8 cellular contexts compared by ENCODE assay signal in genomic region chr1:19260211-19261138, GRCh38. TPM values are rescaled to one million over a fixed set of nuclear protein-coding genes. Genes with fewer than 3 reads are reported as not detected.
DNase-seq lines count a peak whose midpoint lies in the region; ATAC-seq, FAIRE-seq and TF ChIP-seq lines count a peak whose summit lies in the region.

No MANE protein-coding gene starts in this region.

- DNase-seq in BJ (ENCODE audit: low read depth) = peak; percentile 75
- DNase-seq in HPDE6-E6E7 (ENCODE audit: extremely low spot score) = peak; percentile 90
- no peak for DNase-seq in WTC11 (ENCODE audit: low spot score)
- DNase-seq in HepG2 (ENCODE audit: low spot score) = no peak
- no peak for DNase-seq in activated CD8-positive, alpha-beta T cell treated with anti-CD3 and anti-CD28 coated beads, Interleukin-2, amount 10 ng/mL, durations not matched to agents 7 days and 5 days
- DNase-seq in pons (ENCODE audit: low spot score) = no peak
- DNase-seq in activated T-cell treated with anti-CD3 and anti-CD28 coated beads, Interleukin-2, amount 50 U/mL, for 4 hours = no peak

- no peak for TF ChIP-seq CTCF in BJ (IDR thresholded peaks at IDR 0.05; ENCODE audit: insufficient read depth, low read depth, low read length)
- TF ChIP-seq CTCF in WTC11 (IDR thresholded peaks at IDR 0.05) = no peak
- no peak for TF ChIP-seq CTCF in HepG2 (CRISPR knock-in tag; IDR thresholded peaks at IDR 0.05)

- FAIRE-seq in HepG2 (lab: Jason Lieb, UNC) = no peak

- ATAC-seq in WTC11 (peak; percentile 8; the same call in 1 of the 2 replicates), HepG2 (peak; percentile 7; the same call in 2 of the 3 replicates), HG03520 (IDR thresholded peaks at IDR 0.05; ENCODE audit: unreplicated experiment) (no peak)
- ATAC-seq in activated CD8-positive, alpha-beta T cell treated with anti-CD3 and anti-CD28 coated beads, Interleukin-2, amount 10 ng/mL, durations not matched to agents 7 days and 5 days = no peak
- no peak for ATAC-seq in activated T-cell treated with anti-CD3 and anti-CD28 coated beads, Interleukin-2, amount 50 U/mL, for 4 hours

- POLR2A ChIA-PET in BJ (lab: Charles Lee) (interaction anchor here (0.7 kb wide), 1 partner anchor 131 kb away, joined by 4 read pairs; no protein-coding TSS in a partner anchor), WTC11 (lab: Charles Lee) (interaction anchor here (0.7 to 1.2 kb wide), 2 partner anchors 19 to 57 kb away, joined by 3 to 4 read pairs; no protein-coding TSS in a partner anchor), HepG2 (lab: Yijun Ruan, JAX) (interaction anchor here (1.2 to 3.7 kb wide), 2 partner anchors 9 to 52 kb away, joined by 3 to 14 read pairs; partner anchors contain the start of genes EMC1, MRTO4 and SLC66A1)
- POLR2A ChIA-PET in activated CD8-positive, alpha-beta T cell treated with anti-CD3 and anti-CD28 coated beads, Interleukin-2, amount 10 ng/mL, durations not matched to agents 7 days and 5 days (lab: Charles Lee) = interaction anchor here (1.0 kb wide), 1 partner anchor 9 kb away, joined by 3 read pairs; the partner anchor contains the start of genes EMC1 and MRTO4

- H3K36me3 Mint-ChIP-seq in WTC11 = peaks cover 41% of the 10 kb centered on the region
- H3K36me3 Mint-ChIP-seq in activated CD8-positive, alpha-beta T cell treated with anti-CD3 and anti-CD28 coated beads, Interleukin-2, amount 10 ng/mL, durations not matched to agents 7 days and 5 days (ENCODE audit: low read depth) = peaks cover 19% of the 10 kb centered on the region
- H3K36me3 Mint-ChIP-seq in activated T-cell treated with anti-CD3 and anti-CD28 coated beads, Interleukin-2, amount 50 U/mL, for 4 hours (ENCODE audit: insufficient read depth) = peaks cover 15% of the 10 kb centered on the region

- H3K36me3 ChIP-seq in BJ (ENCODE audit: control insufficient read depth, insufficient read depth, low read length) (peaks cover 29% of the 10 kb centered on the region), HepG2 (replicated peaks in 1 of 2; ENCODE audit: control insufficient read depth in 1 of 2, insufficient read depth in 2 of 2, low read length in 2 of 2) (peaks cover 26 to 49% of the 10 kb centered on the region in 2 experiments)

- no peaks in the 10 kb centered on the region for H3K4me1 Mint-ChIP-seq in WTC11
- H3K4me1 Mint-ChIP-seq in activated CD8-positive, alpha-beta T cell treated with anti-CD3 and anti-CD28 coated beads, Interleukin-2, amount 10 ng/mL, durations not matched to agents 7 days and 5 days (ENCODE audit: low read depth) = no peaks in the 10 kb centered on the region
- peaks cover 10% of the 10 kb centered on the region for H3K4me1 Mint-ChIP-seq in activated T-cell treated with anti-CD3 and anti-CD28 coated beads, Interleukin-2, amount 50 U/mL, for 4 hours (ENCODE audit: low read depth)

- TF ChIP-seq RAD21 in HepG2 (CRISPR knock-in tag; IDR thresholded peaks at IDR 0.05) = no peak

- H3K9ac ChIP-seq in HepG2 (ENCODE audit: insufficient read depth, low read depth, low read length) = no peak overlapping the region

- intact Hi-C loops in HepG2 (cut with micrococcal nuclease; ENCODE audit: unreplicated experiment) = no loop called here

- no peaks in the 10 kb centered on the region for H3K27me3 ChIP-seq in BJ (ENCODE audit: control insufficient read depth, insufficient read depth, low read length)
- no peaks in the 10 kb centered on the region; a peak in 1 of 5 replicates for H3K27me3 ChIP-seq in HepG2 (ENCODE audit: control insufficient read depth in 1 of 2, insufficient read depth in 2 of 2, low read length in 2 of 2)

- H3K4me3 ChIP-seq in BJ (ENCODE audit: low read depth, low read length) (no peak overlapping the region), HepG2 (replicated peaks in 1 of 3; ENCODE audit: insufficient read depth in 1 of 3, low read depth in 2 of 3, low read length in 3 of 3) (no peak overlapping the region)

- H4K20me1 ChIP-seq in HepG2 (ENCODE audit: insufficient read depth, low read length) = no peaks in the 10 kb centered on the region

- BruUV-seq in HepG2 (replicated peaks; lab: Mats Ljungman, UMichigan) = no TSS peak

- H3K4me3 Mint-ChIP-seq in WTC11 = no peak overlapping the region
- no peak overlapping the region for H3K4me3 Mint-ChIP-seq in activated CD8-positive, alpha-beta T cell treated with anti-CD3 and anti-CD28 coated beads, Interleukin-2, amount 10 ng/mL, durations not matched to agents 7 days and 5 days
- no peak overlapping the region for H3K4me3 Mint-ChIP-seq in activated T-cell treated with anti-CD3 and anti-CD28 coated beads, Interleukin-2, amount 50 U/mL, for 4 hours

- in situ Hi-C loops in HepG2 (cut with HindIII; ENCODE audit: extremely low pct_ligation_motif_present, low pct_unique_long_range_greater_than_20kb) = no loop called here

- no peak overlapping the region for H3K4me2 ChIP-seq in HepG2 (ENCODE audit: low read depth, low read length)

- TF ChIP-seq POLR2A in HepG2 (IDR thresholded peaks at IDR 0.05; ENCODE audit: insufficient read depth in 1 of 2, low read depth in 2 of 2, low read length in 2 of 2) = peak in 1 of 2 experiments; percentile 36; a peak in 2 of 4 replicates

- no peaks in the 10 kb centered on the region for H3K9me3 Mint-ChIP-seq in WTC11
- no peaks in the 10 kb centered on the region for H3K9me3 Mint-ChIP-seq in activated CD8-positive, alpha-beta T cell treated with anti-CD3 and anti-CD28 coated beads, Interleukin-2, amount 10 ng/mL, durations not matched to agents 7 days and 5 days (ENCODE audit: insufficient read depth)
- no peaks in the 10 kb centered on the region for H3K9me3 Mint-ChIP-seq in activated T-cell treated with anti-CD3 and anti-CD28 coated beads, Interleukin-2, amount 50 U/mL, for 4 hours

- peaks cover 2% of the 10 kb centered on the region for H3K79me2 ChIP-seq in HepG2 (ENCODE audit: insufficient read depth, low read length)

- TF ChIP-seq EP300 in HepG2 (IDR thresholded peaks at IDR 0.05; ENCODE audit: low read depth in 2 of 2, low read length in 2 of 2) (no peak), HepG2 (CRISPR knock-in tag; IDR thresholded peaks at IDR 0.05; ENCODE audit: borderline replicate concordance) (no peak)

- no peak overlapping the region for H2AFZ ChIP-seq in HepG2 (ENCODE audit: low read length)

- CTCF ChIA-PET in BJ (lab: Yijun Ruan, JAX) = interaction anchor here (0.5 to 1.6 kb wide), 3 partner anchors 50 to 391 kb away, joined by 3 to 5 read pairs (median 4); no protein-coding TSS in a partner anchor
- CTCF ChIA-PET in WTC11 (lab: Charles Lee) = interaction anchor here (0.9 to 1.5 kb wide), 4 partner anchors 9 to 401 kb away, joined by 3 to 4 read pairs (median 4); no protein-coding TSS in a partner anchor
- CTCF ChIA-PET in HepG2 (lab: Yijun Ruan, JAX; ENCODE audit: low intra/inter-chr PET ratio, low total read pairs) = no interaction called here
- CTCF ChIA-PET in activated CD8-positive, alpha-beta T cell treated with anti-CD3 and anti-CD28 coated beads, Interleukin-2, amount 10 ng/mL, durations not matched to agents 7 days and 5 days (lab: Charles Lee) = no interaction called here

- no peaks in the 10 kb centered on the region; the same call in none of the 2 replicates for H3K27me3 Mint-ChIP-seq in WTC11 (ENCODE audit: low read depth)
- no peaks in the 10 kb centered on the region for H3K27me3 Mint-ChIP-seq in activated CD8-positive, alpha-beta T cell treated with anti-CD3 and anti-CD28 coated beads, Interleukin-2, amount 10 ng/mL, durations not matched to agents 7 days and 5 days (ENCODE audit: low read depth)
- no peaks in the 10 kb centered on the region for H3K27me3 Mint-ChIP-seq in activated T-cell treated with anti-CD3 and anti-CD28 coated beads, Interleukin-2, amount 50 U/mL, for 4 hours (ENCODE audit: low read depth)

- WGBS in HepG2 (ENCODE audit: low lambda C conversion rate) = 92% methylated on average over 20 of the region's 21 CpGs

- peaks cover 11% of the 10 kb centered on the region; the same call in 1 of the 2 replicates for H3K4me1 ChIP-seq in HepG2 (ENCODE audit: insufficient read depth, low read length)

- no peaks in the 10 kb centered on the region for H3K9me3 ChIP-seq in HepG2 (ENCODE audit: low read length)

- H3K27ac ChIP-seq in HepG2 (ENCODE audit: extremely low read length, insufficient read depth, low read length) = no peak overlapping the region

- peak overlapping the region; percentile 68 for H3K27ac Mint-ChIP-seq in WTC11
- H3K27ac Mint-ChIP-seq in activated CD8-positive, alpha-beta T cell treated with anti-CD3 and anti-CD28 coated beads, Interleukin-2, amount 10 ng/mL, durations not matched to agents 7 days and 5 days = no peak overlapping the region

RNA-seq across cellular contexts. Expression of gene MRTO4, which starts 8.9 kb away (rescaled TPM):
- 31.4 and 37.5 TPM in 2 replicates for polyA plus RNA-seq in BJ (2011; rRNA removed)
- 16.0 and 26.2 TPM in 2 replicates for polyA minus RNA-seq in BJ (2011; rRNA and poly(A)+ RNA removed)
- 40.9 to 54.6 TPM (median 43.0 TPM) in 3 replicates for total RNA-seq in WTC11 (2021)
- total RNA-seq in HepG2 (2016; rRNA removed; fragmentation: Illumina TruSeq; extraction: Trizol) = 59.2 and 63.3 TPM in 2 replicates
- 13.9 and 15.0 TPM in 2 replicates for total RNA-seq in HepG2 (2016; cell fraction: cytosol; rRNA removed; fragmentation: Illumina TruSeq; extraction: Trizol; ENCODE audit: low read depth)
- total RNA-seq in HepG2 (2016; cell fraction: insoluble cytoplasmic fraction; rRNA removed; fragmentation: Illumina TruSeq; extraction: Trizol) = 60.4 and 64.9 TPM in 2 replicates
- 28.3 and 30.7 TPM in 2 replicates for total RNA-seq in HepG2 (2016; cell fraction: membrane; rRNA removed; fragmentation: Illumina TruSeq; extraction: Trizol)
- total RNA-seq in HepG2 (2016; cell fraction: nucleus; rRNA removed; fragmentation: Illumina TruSeq; extraction: Trizol) = 33.6 and 42.6 TPM in 2 replicates
- 26.9 and 28.1 TPM in 2 replicates for polyA plus RNA-seq in HepG2 (2011; rRNA removed)
- polyA plus RNA-seq in HepG2 (2011; cell fraction: cytosol; rRNA removed) = 30.3 and 30.6 TPM in 2 replicates
- polyA plus RNA-seq in HepG2 (2011; cell fraction: nucleus; rRNA removed) = 14.7 TPM in 2 replicates
- polyA plus RNA-seq in HepG2 (2012) = 25.4 and 26.7 TPM in 2 replicates
- 13.0 and 14.1 TPM in 2 replicates for polyA plus RNA-seq in HepG2 (2016; cell fraction: cytosol; fragmentation: Illumina TruSeq; extraction: Trizol; ENCODE audit: low read depth)
- 66.0 and 67.8 TPM in 2 replicates for polyA plus RNA-seq in HepG2 (2016; cell fraction: insoluble cytoplasmic fraction; fragmentation: Illumina TruSeq; extraction: Trizol; ENCODE audit: low read depth)
- polyA plus RNA-seq in HepG2 (2016; cell fraction: membrane; fragmentation: Illumina TruSeq; extraction: Trizol; ENCODE audit: low read depth) = 18.8 and 20.4 TPM in 2 replicates
- 58.4 and 65.8 TPM in 2 replicates for polyA plus RNA-seq in HepG2 (2016; cell fraction: nucleus; fragmentation: Illumina TruSeq; extraction: Trizol; ENCODE audit: insufficient read depth, low read depth)
- polyA minus RNA-seq in HepG2 (2011; rRNA and poly(A)+ RNA removed; ENCODE audit: low replicate concordance) = 24.1 and 67.1 TPM in 2 replicates
- polyA minus RNA-seq in HepG2 (2011; cell fraction: cytosol; rRNA and poly(A)+ RNA removed) = 7.8 TPM in 2 replicates
- polyA minus RNA-seq in HepG2 (2011; cell fraction: nucleus; rRNA and poly(A)+ RNA removed) = 16.9 and 21.1 TPM in 2 replicates
- 10 to 100 TPM; 43.5 to 44.4 TPM for total RNA-seq in activated CD8-positive, alpha-beta T cell treated with anti-CD3 and anti-CD28 coated beads, Interleukin-2, amount 10 ng/mL, durations not matched to agents 7 days and 5 days
- total RNA-seq in activated T-cell treated with anti-CD3 and anti-CD28 coated beads, Interleukin-2, amount 50 U/mL, for 4 hours = 100 to 1,000 TPM; 199 to 231 (median 207) TPM

RNA-seq across cellular contexts. Expression of gene EMC1, which starts 9.2 kb away (rescaled TPM):
- 43.2 and 93.8 TPM in 2 replicates for polyA plus RNA-seq in BJ (2011; rRNA removed)
- 55.3 and 56.4 TPM in 2 replicates for polyA minus RNA-seq in BJ (2011; rRNA and poly(A)+ RNA removed)
- 46.5 to 53.5 TPM (median 48.6 TPM) in 3 replicates for total RNA-seq in WTC11 (2021)
- 22.1 and 61.3 TPM in 2 replicates for total RNA-seq in HepG2 (2016; rRNA removed; fragmentation: Illumina TruSeq; extraction: Trizol)
- total RNA-seq in HepG2 (2016; cell fraction: cytosol; rRNA removed; fragmentation: Illumina TruSeq; extraction: Trizol; ENCODE audit: low read depth) = 10.9 and 11.1 TPM in 2 replicates
- 19.7 and 63.8 TPM in 2 replicates for total RNA-seq in HepG2 (2016; cell fraction: insoluble cytoplasmic fraction; rRNA removed; fragmentation: Illumina TruSeq; extraction: Trizol)
- 9.9 and 11.1 TPM in 2 replicates for total RNA-seq in HepG2 (2016; cell fraction: membrane; rRNA removed; fragmentation: Illumina TruSeq; extraction: Trizol)
- total RNA-seq in HepG2 (2016; cell fraction: nucleus; rRNA removed; fragmentation: Illumina TruSeq; extraction: Trizol) = 63.2 and 69.4 TPM in 2 replicates
- 38.0 and 41.8 TPM in 2 replicates for polyA plus RNA-seq in HepG2 (2011; rRNA removed)
- polyA plus RNA-seq in HepG2 (2011; cell fraction: cytosol; rRNA removed) = 25.5 and 33.1 TPM in 2 replicates
- polyA plus RNA-seq in HepG2 (2011; cell fraction: nucleus; rRNA removed) = 95.2 and 109 TPM in 2 replicates
- 43.3 and 52.6 TPM in 2 replicates for polyA plus RNA-seq in HepG2 (2012)
- 2.6 and 3.2 TPM in 2 replicates for polyA plus RNA-seq in HepG2 (2016; cell fraction: cytosol; fragmentation: Illumina TruSeq; extraction: Trizol; ENCODE audit: low read depth)
- 16.4 and 18.7 TPM in 2 replicates for polyA plus RNA-seq in HepG2 (2016; cell fraction: insoluble cytoplasmic fraction; fragmentation: Illumina TruSeq; extraction: Trizol; ENCODE audit: low read depth)
- polyA plus RNA-seq in HepG2 (2016; cell fraction: membrane; fragmentation: Illumina TruSeq; extraction: Trizol; ENCODE audit: low read depth) = 3.9 and 5.8 TPM in 2 replicates
- polyA plus RNA-seq in HepG2 (2016; cell fraction: nucleus; fragmentation: Illumina TruSeq; extraction: Trizol; ENCODE audit: insufficient read depth, low read depth) = 85.8 and 96.2 TPM in 2 replicates
- polyA minus RNA-seq in HepG2 (2011; rRNA and poly(A)+ RNA removed; ENCODE audit: low replicate concordance) = 58.6 and 79.4 TPM in 2 replicates
- polyA minus RNA-seq in HepG2 (2011; cell fraction: cytosol; rRNA and poly(A)+ RNA removed) = 32.4 and 33.9 TPM in 2 replicates
- polyA minus RNA-seq in HepG2 (2011; cell fraction: nucleus; rRNA and poly(A)+ RNA removed) = 40.7 and 45.0 TPM in 2 replicates
- total RNA-seq in activated CD8-positive, alpha-beta T cell treated with anti-CD3 and anti-CD28 coated beads, Interleukin-2, amount 10 ng/mL, durations not matched to agents 7 days and 5 days = 10 to 100 TPM; 36.6 to 38.9 TPM
- 10 to 100 TPM; 74.8 to 79.6 (median 77.0) TPM for total RNA-seq in activated T-cell treated with anti-CD3 and anti-CD28 coated beads, Interleukin-2, amount 50 U/mL, for 4 hours

RNA-seq across cellular contexts. Expression of gene AKR7A3, which starts 28.1 kb away (rescaled TPM):
- polyA plus RNA-seq in BJ (2011; rRNA removed) (0.16 and 0.37 TPM in 2 replicates), HepG2 (2011; rRNA removed) (0.58 and 1.0 TPM in 2 replicates)
- 0.31 TPM in 1 of 2 replicates, not detected in the other for polyA minus RNA-seq in BJ (2011; rRNA and poly(A)+ RNA removed)
- total RNA-seq in WTC11 (2021) (1.3 to 1.5 TPM (median 1.5 TPM) in 3 replicates), HepG2 (2016; rRNA removed; fragmentation: Illumina TruSeq; extraction: Trizol) (0.15 and 1.00 TPM in 2 replicates)
- total RNA-seq in HepG2 (2016; cell fraction: cytosol; rRNA removed; fragmentation: Illumina TruSeq; extraction: Trizol; ENCODE audit: low read depth) = 0.18 TPM in 1 of 2 replicates, not detected in the other
- total RNA-seq in HepG2 (2016; cell fraction: insoluble cytoplasmic fraction; rRNA removed; fragmentation: Illumina TruSeq; extraction: Trizol) = 0.21 and 0.71 TPM in 2 replicates
- total RNA-seq in HepG2 (2016; cell fraction: membrane; rRNA removed; fragmentation: Illumina TruSeq; extraction: Trizol) = 0.28 and 0.46 TPM in 2 replicates
- 1.7 TPM in 2 replicates for total RNA-seq in HepG2 (2016; cell fraction: nucleus; rRNA removed; fragmentation: Illumina TruSeq; extraction: Trizol)
- 0.22 and 0.24 TPM in 2 replicates for polyA plus RNA-seq in HepG2 (2011; cell fraction: cytosol; rRNA removed)
- polyA plus RNA-seq in HepG2 (2011; cell fraction: nucleus; rRNA removed) = 4.2 and 5.2 TPM in 2 replicates
- 0.45 and 0.56 TPM in 2 replicates for polyA plus RNA-seq in HepG2 (2012)
- polyA plus RNA-seq in HepG2 (2016; cell fraction: cytosol; fragmentation: Illumina TruSeq; extraction: Trizol; ENCODE audit: low read depth) = 0.25 and 0.31 TPM in 2 replicates
- polyA plus RNA-seq in HepG2 (2016; cell fraction: insoluble cytoplasmic fraction; fragmentation: Illumina TruSeq; extraction: Trizol; ENCODE audit: low read depth) = 0.17 and 0.23 TPM in 2 replicates
- 0.11 and 0.15 TPM in 2 replicates for polyA plus RNA-seq in HepG2 (2016; cell fraction: membrane; fragmentation: Illumina TruSeq; extraction: Trizol; ENCODE audit: low read depth)
- 4.0 and 5.6 TPM in 2 replicates for polyA plus RNA-seq in HepG2 (2016; cell fraction: nucleus; fragmentation: Illumina TruSeq; extraction: Trizol; ENCODE audit: insufficient read depth, low read depth)
- polyA minus RNA-seq in HepG2 (2011; rRNA and poly(A)+ RNA removed; ENCODE audit: low replicate concordance) = 0.34 and 1.1 TPM in 2 replicates
- polyA minus RNA-seq in HepG2 (2011; cell fraction: cytosol; rRNA and poly(A)+ RNA removed) = not detected in 2 replicates
- 0.99 and 1.0 TPM in 2 replicates for polyA minus RNA-seq in HepG2 (2011; cell fraction: nucleus; rRNA and poly(A)+ RNA removed)
- under 1 TPM; 0.37 to 0.61 TPM for total RNA-seq in activated CD8-positive, alpha-beta T cell treated with anti-CD3 and anti-CD28 coated beads, Interleukin-2, amount 10 ng/mL, durations not matched to agents 7 days and 5 days
- total RNA-seq in activated T-cell treated with anti-CD3 and anti-CD28 coated beads, Interleukin-2, amount 50 U/mL, for 4 hours = 1 to 10 TPM in 2 of 3 donors, under 1 TPM in 1; 0.53 to 1.3 (median 1.0) TPM

RNA-seq across cellular contexts. Expression of gene UBR4, which starts 50.4 kb away (rescaled TPM):
- 56.7 and 80.0 TPM in 2 replicates for polyA plus RNA-seq in BJ (2011; rRNA removed)
- 204 and 277 TPM in 2 replicates for polyA minus RNA-seq in BJ (2011; rRNA and poly(A)+ RNA removed)
- total RNA-seq in WTC11 (2021) = 127 to 179 TPM (median 136 TPM) in 3 replicates
- total RNA-seq in HepG2 (2016; rRNA removed; fragmentation: Illumina TruSeq; extraction: Trizol) = 59.1 and 66.2 TPM in 2 replicates
- 17.7 and 18.4 TPM in 2 replicates for total RNA-seq in HepG2 (2016; cell fraction: cytosol; rRNA removed; fragmentation: Illumina TruSeq; extraction: Trizol; ENCODE audit: low read depth)
- 53.6 and 64.6 TPM in 2 replicates for total RNA-seq in HepG2 (2016; cell fraction: insoluble cytoplasmic fraction; rRNA removed; fragmentation: Illumina TruSeq; extraction: Trizol)
- 19.8 and 23.1 TPM in 2 replicates for total RNA-seq in HepG2 (2016; cell fraction: membrane; rRNA removed; fragmentation: Illumina TruSeq; extraction: Trizol)
- total RNA-seq in HepG2 (2016; cell fraction: nucleus; rRNA removed; fragmentation: Illumina TruSeq; extraction: Trizol) = 105 and 127 TPM in 2 replicates
- polyA plus RNA-seq in HepG2 (2011; rRNA removed) = 106 and 137 TPM in 2 replicates
- 67.5 and 69.8 TPM in 2 replicates for polyA plus RNA-seq in HepG2 (2011; cell fraction: cytosol; rRNA removed)
- 915 and 1,017 TPM in 2 replicates for polyA plus RNA-seq in HepG2 (2011; cell fraction: nucleus; rRNA removed)
- polyA plus RNA-seq in HepG2 (2012) = 113 and 180 TPM in 2 replicates
- polyA plus RNA-seq in HepG2 (2016; cell fraction: cytosol; fragmentation: Illumina TruSeq; extraction: Trizol; ENCODE audit: low read depth) = 6.1 and 6.6 TPM in 2 replicates
- 42.9 and 62.8 TPM in 2 replicates for polyA plus RNA-seq in HepG2 (2016; cell fraction: insoluble cytoplasmic fraction; fragmentation: Illumina TruSeq; extraction: Trizol; ENCODE audit: low read depth)
- 9.9 and 10.5 TPM in 2 replicates for polyA plus RNA-seq in HepG2 (2016; cell fraction: membrane; fragmentation: Illumina TruSeq; extraction: Trizol; ENCODE audit: low read depth)
- polyA plus RNA-seq in HepG2 (2016; cell fraction: nucleus; fragmentation: Illumina TruSeq; extraction: Trizol; ENCODE audit: insufficient read depth, low read depth) = 262 and 285 TPM in 2 replicates
- 142 and 234 TPM in 2 replicates for polyA minus RNA-seq in HepG2 (2011; rRNA and poly(A)+ RNA removed; ENCODE audit: low replicate concordance)
- polyA minus RNA-seq in HepG2 (2011; cell fraction: cytosol; rRNA and poly(A)+ RNA removed) = 82.8 and 97.7 TPM in 2 replicates
- 335 and 414 TPM in 2 replicates for polyA minus RNA-seq in HepG2 (2011; cell fraction: nucleus; rRNA and poly(A)+ RNA removed)
- 100 to 1,000 TPM; 117 to 125 TPM for total RNA-seq in activated CD8-positive, alpha-beta T cell treated with anti-CD3 and anti-CD28 coated beads, Interleukin-2, amount 10 ng/mL, durations not matched to agents 7 days and 5 days
- 100 to 1,000 TPM; 102 to 123 (median 108) TPM for total RNA-seq in activated T-cell treated with anti-CD3 and anti-CD28 coated beads, Interleukin-2, amount 50 U/mL, for 4 hours

RNA-seq across cellular contexts. Expression of gene AKR7A2, which starts 51.5 kb away (rescaled TPM):
- polyA plus RNA-seq in BJ (2011; rRNA removed) (51.1 and 73.6 TPM in 2 replicates), HepG2 (2011; rRNA removed) (40.8 and 45.2 TPM in 2 replicates)
- 20.6 and 31.5 TPM in 2 replicates for polyA minus RNA-seq in BJ (2011; rRNA and poly(A)+ RNA removed)
- total RNA-seq in WTC11 (2021) (43.4 to 51.6 TPM (median 50.6 TPM) in 3 replicates), HepG2 (2016; rRNA removed; fragmentation: Illumina TruSeq; extraction: Trizol) (75.6 and 91.8 TPM in 2 replicates)
- 27.2 and 29.3 TPM in 2 replicates for total RNA-seq in HepG2 (2016; cell fraction: cytosol; rRNA removed; fragmentation: Illumina TruSeq; extraction: Trizol; ENCODE audit: low read depth)
- total RNA-seq in HepG2 (2016; cell fraction: insoluble cytoplasmic fraction; rRNA removed; fragmentation: Illumina TruSeq; extraction: Trizol) = 75.1 and 91.3 TPM in 2 replicates
- total RNA-seq in HepG2 (2016; cell fraction: membrane; rRNA removed; fragmentation: Illumina TruSeq; extraction: Trizol) = 38.5 and 45.3 TPM in 2 replicates
- total RNA-seq in HepG2 (2016; cell fraction: nucleus; rRNA removed; fragmentation: Illumina TruSeq; extraction: Trizol) = 31.9 and 40.6 TPM in 2 replicates
- polyA plus RNA-seq in HepG2 (2011; cell fraction: cytosol; rRNA removed) = 42.0 and 59.5 TPM in 2 replicates
- 20.7 and 23.1 TPM in 2 replicates for polyA plus RNA-seq in HepG2 (2011; cell fraction: nucleus; rRNA removed)
- polyA plus RNA-seq in HepG2 (2012) = 23.2 and 37.3 TPM in 2 replicates
- 30.5 and 33.1 TPM in 2 replicates for polyA plus RNA-seq in HepG2 (2016; cell fraction: cytosol; fragmentation: Illumina TruSeq; extraction: Trizol; ENCODE audit: low read depth)
- 96.1 and 104 TPM in 2 replicates for polyA plus RNA-seq in HepG2 (2016; cell fraction: insoluble cytoplasmic fraction; fragmentation: Illumina TruSeq; extraction: Trizol; ENCODE audit: low read depth)
- 33.3 and 38.2 TPM in 2 replicates for polyA plus RNA-seq in HepG2 (2016; cell fraction: membrane; fragmentation: Illumina TruSeq; extraction: Trizol; ENCODE audit: low read depth)
- polyA plus RNA-seq in HepG2 (2016; cell fraction: nucleus; fragmentation: Illumina TruSeq; extraction: Trizol; ENCODE audit: insufficient read depth, low read depth) = 46.3 and 53.6 TPM in 2 replicates
- polyA minus RNA-seq in HepG2 (2011; rRNA and poly(A)+ RNA removed; ENCODE audit: low replicate concordance) = 57.1 and 74.2 TPM in 2 replicates
- 23.5 and 26.5 TPM in 2 replicates for polyA minus RNA-seq in HepG2 (2011; cell fraction: cytosol; rRNA and poly(A)+ RNA removed)
- polyA minus RNA-seq in HepG2 (2011; cell fraction: nucleus; rRNA and poly(A)+ RNA removed) = 13.2 and 15.2 TPM in 2 replicates
- total RNA-seq in activated CD8-positive, alpha-beta T cell treated with anti-CD3 and anti-CD28 coated beads, Interleukin-2, amount 10 ng/mL, durations not matched to agents 7 days and 5 days = 10 to 100 TPM; 46.3 to 50.6 TPM
- 10 to 100 TPM; 19.2 to 26.3 (median 20.5) TPM for total RNA-seq in activated T-cell treated with anti-CD3 and anti-CD28 coated beads, Interleukin-2, amount 50 U/mL, for 4 hours

Comparison
In these comparisons a context has a peak if more than half of its experiments do, and no peak if none do; other contexts are left out.
1. DNase-seq: peak in BJ (single experiment) and HPDE6-E6E7 (single experiment); none in WTC11 (single experiment), HepG2 (single experiment), activated CD8-positive, alpha-beta T cell treated with anti-CD3 and anti-CD28 coated beads, Interleukin-2, amount 10 ng/mL, durations not matched to agents 7 days and 5 days (single experiment), pons (single experiment) and activated T-cell treated with anti-CD3 and anti-CD28 coated beads, Interleukin-2, amount 50 U/mL, for 4 hours (single experiment).
2. ATAC-seq: peak in WTC11 (single experiment) and HepG2 (single experiment); none in activated CD8-positive, alpha-beta T cell treated with anti-CD3 and anti-CD28 coated beads, Interleukin-2, amount 10 ng/mL, durations not matched to agents 7 days and 5 days (single experiment), HG03520 (single experiment) and activated T-cell treated with anti-CD3 and anti-CD28 coated beads, Interleukin-2, amount 50 U/mL, for 4 hours (0 of 2).
3. CTCF ChIA-PET loops: an anchor here in BJ (0.5 to 1.6 kb wide) and WTC11 (0.9 to 1.5 kb wide); none called in HepG2 and activated CD8-positive, alpha-beta T cell treated with anti-CD3 and anti-CD28 coated beads, Interleukin-2, amount 10 ng/mL, durations not matched to agents 7 days and 5 days.